ENCODE assay signal across 10 cellular contexts in genomic region chr10:29318201-29318985, GRCh38. TPM values are rescaled to one million over a fixed set of nuclear protein-coding genes. Genes with fewer than 3 reads are reported as not detected.
DNase-seq lines count a peak whose midpoint lies in the region; ATAC-seq and TF ChIP-seq lines count a peak whose summit lies in the region.
"Not testable (repeated sequence)": the region's sequence is repeated elsewhere in the genome, so short reads cannot be mapped to it uniquely, and the experiment has no call there.
"Had no signal": no experiment of that assay in that cellular context is flagged by ENCODE, and none has a peak within 500 bp of the region (broad histone marks: within the 10 kb centered on the region; RNA-seq: fewer than 3 reads in every experiment).

No MANE protein-coding gene starts in this region.

- peaks cover 10% of the 10 kb centered on the region for H3F3A ChIP-seq in smooth muscle cell (ENCODE audit: low read depth)

- H3K36me3 ChIP-seq in BE2C; left ventricle myocardium inferior; mucosa of descending colon (ENCODE audit: low read depth); smooth muscle cell (ENCODE audit: low read depth): not testable (repeated sequence)

- not testable (repeated sequence) for H3K79me2 ChIP-seq in smooth muscle cell (ENCODE audit: low read depth)

- not testable (repeated sequence) for H4K20me1 ChIP-seq in smooth muscle cell (ENCODE audit: low read depth)

- H3K9ac ChIP-seq in smooth muscle cell (ENCODE audit: low read depth): not testable (repeated sequence)

- intact Hi-C loops in left ventricle myocardium inferior (cut with micrococcal nuclease); mucosa of descending colon (cut with DNase I, micrococcal nuclease): not testable (repeated sequence)

- not testable (repeated sequence) for H3K27me3 ChIP-seq in BE2C; left ventricle myocardium inferior (ENCODE audit: low read depth); smooth muscle cell (ENCODE audit: low read depth)

- TF ChIP-seq CTCF in BE2C (IDR thresholded peaks at IDR 0.05; ENCODE audit: low read depth, low read length); left ventricle myocardium inferior (IDR thresholded peaks at IDR 0.05; ENCODE audit: borderline replicate concordance); mucosa of descending colon (IDR thresholded peaks at IDR 0.05); smooth muscle cell (IDR thresholded peaks at IDR 0.05; ENCODE audit: borderline replicate concordance, insufficient read depth, poor library complexity, severe bottlenecking): not testable (repeated sequence)

- peak; percentile 57 for DNase-seq in BE2C
- peak; percentile 13 for DNase-seq in HK-2 (ENCODE audit: unreplicated experiment)
- DNase-seq in NCI-H774 (lab: John Stamatoyannopoulos, UW): peak; percentile 1
- DNase-seq in activated CD4-positive, alpha-beta T cell treated with anti-CD3 and anti-CD28 coated beads for 48 hours: peak; percentile 14
- DNase-seq in cerebellar cortex (ENCODE audit: low spot score): peak; percentile 50
- DNase-seq in left ventricle myocardium inferior: peak; percentile 65
- peak in 2 of 3 donors; percentile 41 to 52 for DNase-seq in mucosa of descending colon
- not testable (repeated sequence) for DNase-seq in smooth muscle cell (lab: John Stamatoyannopoulos, UW; ENCODE audit: unreplicated experiment)

- H3K4me2 ChIP-seq in smooth muscle cell: peak overlapping the region; percentile 73

- WGBS in smooth muscle cell (ENCODE audit: low lambda C conversion rate): 23% methylated on average over 15 of the region's 20 CpGs

- peak overlapping the region; percentile 82 for H3K27ac ChIP-seq in left ventricle myocardium inferior (replicated peaks)
- peak overlapping the region; percentile 28 for H3K27ac ChIP-seq in smooth muscle cell (ENCODE audit: low read depth)

- not testable (repeated sequence) for H3K4me1 ChIP-seq in BE2C; mucosa of descending colon (ENCODE audit: low read depth); smooth muscle cell (ENCODE audit: low read depth)
- H3K4me1 ChIP-seq in left ventricle myocardium inferior: peaks cover 46% of the 10 kb centered on the region

- not testable (repeated sequence) for H3K9me3 ChIP-seq in BE2C; left ventricle myocardium inferior (replicated peaks); mucosa of descending colon; smooth muscle cell (replicated peaks; ENCODE audit: low read depth)

- ATAC-seq in mucosa of descending colon: peak; percentile 58

- not testable (repeated sequence) for H2AFZ ChIP-seq in smooth muscle cell (ENCODE audit: low read depth)

- H3K4me3 ChIP-seq in BE2C (ENCODE audit: low read depth, low read length) (peak overlapping the region; percentile 26; the same call in 1 of the 2 replicates), left ventricle myocardium inferior (peak overlapping the region; percentile 33)
- H3K4me3 ChIP-seq in mucosa of descending colon, smooth muscle cell: not testable (repeated sequence)

RNA-seq across cellular contexts. Expression of gene LYZL1, which starts 29.5 kb away (rescaled TPM):
- polyA plus RNA-seq in BE2C (2012; ENCODE audit: insufficient read depth, insufficient read length, low read depth): not detected
- total RNA-seq in left ventricle myocardium inferior: not detected
- not detected for total RNA-seq in mucosa of descending colon
- not detected in 2 replicates for total RNA-seq in smooth muscle cell
- not detected in 2 replicates for polyA plus RNA-seq in smooth muscle cell
- total RNA-seq: activated naive CD4-positive, alpha-beta T cell treated with anti-CD3 and anti-CD28 coated beads, Interleukin-2, amount 50 U/mL, for 72 hours had no signal
- polyA plus RNA-seq: small intestine had no signal
